19 cellular contexts compared by ENCODE assay signal in the genomic region with DNA sequence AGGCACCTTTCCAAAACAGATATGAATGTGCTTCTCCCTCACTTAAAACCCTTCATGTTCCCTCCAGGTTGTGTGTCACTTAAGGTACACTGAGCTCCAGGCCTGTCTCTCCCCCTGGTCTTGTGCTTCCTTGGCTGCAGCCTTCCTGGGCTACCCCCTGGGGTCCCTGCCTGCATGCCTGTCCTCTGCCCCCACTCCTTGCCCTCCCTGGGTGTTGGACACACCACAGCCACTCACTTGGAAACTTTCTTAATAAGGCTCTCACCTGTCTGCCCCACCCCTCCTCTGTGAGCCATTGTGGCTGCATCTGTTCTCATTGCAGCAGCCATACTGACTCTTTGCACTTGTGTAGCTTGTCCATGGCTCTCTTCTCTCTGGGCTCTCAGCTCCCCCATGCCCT.
"Had no signal": no experiment of that assay in that cellular context is flagged by ENCODE, and none has a peak within 500 bp of the region (broad histone marks: within the 10 kb centered on the region; RNA-seq: fewer than 3 reads in every experiment).

No MANE protein-coding gene starts in this region.

- H2AFZ ChIP-seq: neural progenitor cell had no signal

- H3K4me3 Mint-ChIP-seq: activated B cell treated with CpG ODN at 0.5 μM for 24 hours; activated CD4-positive, alpha-beta T cell treated with anti-CD3 and anti-CD28 coated beads for 36 hours; activated naive CD8-positive, alpha-beta T cell treated with anti-CD3 and anti-CD28 coated beads, Interleukin-2, amount 10 ng/mL, durations not matched to agents 7 days and 5 days; immature natural killer cell; neural progenitor cell; stimulated activated naive CD8-positive, alpha-beta T cell treated with anti-CD3 and anti-CD28 coated beads, Interleukin-15, Interleukin-2, amounts not matched to agents 100 ng/mL and 50 ng/mL, for 24 hours; T-helper 1 cell treated with Interleukin-12 subunit alpha and Interleukin-12 subunit beta and Interleukin-4 antibody, amounts not matched to agents 30 μg/mL and 1 μg/mL, for 36 hours had no signal

- H3K4me1 ChIP-seq: lower lobe of right lung, neural progenitor cell, vagina had no signal

- H3K27me3 Mint-ChIP-seq: activated B cell treated with CpG ODN at 0.5 μM for 24 hours; activated CD4-positive, alpha-beta T cell treated with anti-CD3 and anti-CD28 coated beads for 36 hours; activated naive CD8-positive, alpha-beta T cell treated with anti-CD3 and anti-CD28 coated beads, Interleukin-2, amount 10 ng/mL, durations not matched to agents 7 days and 5 days; naive thymus-derived CD8-positive, alpha-beta T cell; progenitor cell of endocrine pancreas; stimulated activated naive CD8-positive, alpha-beta T cell treated with anti-CD3 and anti-CD28 coated beads, Interleukin-15, Interleukin-2, amounts not matched to agents 100 ng/mL and 50 ng/mL, for 24 hours had no signal

- H3K27me3 ChIP-seq: neural progenitor cell, tibial nerve, vagina had no signal

- H3K4me2 ChIP-seq: neural progenitor cell had no signal

- H3K4me1 Mint-ChIP-seq: activated CD4-positive, alpha-beta T cell treated with anti-CD3 and anti-CD28 coated beads for 36 hours had no signal

- H3K27ac Mint-ChIP-seq: activated B cell treated with CpG ODN at 0.5 μM for 24 hours; activated CD4-positive, alpha-beta T cell treated with anti-CD3 and anti-CD28 coated beads for 36 hours; activated naive CD8-positive, alpha-beta T cell treated with anti-CD3 and anti-CD28 coated beads, Interleukin-2, amount 10 ng/mL, durations not matched to agents 7 days and 5 days; neural progenitor cell; progenitor cell of endocrine pancreas; stimulated activated naive CD8-positive, alpha-beta T cell treated with anti-CD3 and anti-CD28 coated beads, Interleukin-15, Interleukin-2, amounts not matched to agents 100 ng/mL and 50 ng/mL, for 24 hours; T-helper 1 cell treated with Interleukin-12 subunit alpha and Interleukin-12 subunit beta and Interleukin-4 antibody, amounts not matched to agents 30 μg/mL and 1 μg/mL, for 36 hours had no signal

- DNase-seq: activated B cell treated with CpG ODN at 0.5 μM for 24 hours; activated CD4-positive, alpha-beta T cell treated with anti-CD3 and anti-CD28 coated beads for 36 hours; activated CD4-positive, alpha-beta T cell treated with anti-CD3 and anti-CD28 coated beads, Interleukin-2, amount 50 U/mL, for 4 hours; activated naive CD8-positive, alpha-beta T cell treated with anti-CD3 and anti-CD28 coated beads, Interleukin-2, amount 10 ng/mL, durations not matched to agents 7 days and 5 days; erythroblast; foreskin fibroblast; immature natural killer cell; lower lobe of right lung; naive thymus-derived CD8-positive, alpha-beta T cell; retina; stimulated activated CD4-positive, alpha-beta T cell treated with anti-CD3 and anti-CD28 coated beads, Interleukin-2, amount 100 ng/mL, for 48 hours; T1000 had no signal

- H3K27ac ChIP-seq: lower lobe of right lung, neural progenitor cell, tibial nerve, vagina had no signal

- H3K9me3 ChIP-seq: lower lobe of right lung, tibial nerve, vagina had no signal

- H3K9me3 Mint-ChIP-seq: activated B cell treated with CpG ODN at 0.5 μM for 24 hours; activated naive CD8-positive, alpha-beta T cell treated with anti-CD3 and anti-CD28 coated beads, Interleukin-2, amount 10 ng/mL, durations not matched to agents 7 days and 5 days; naive thymus-derived CD8-positive, alpha-beta T cell; neural progenitor cell; stimulated activated naive CD8-positive, alpha-beta T cell treated with anti-CD3 and anti-CD28 coated beads, Interleukin-15, Interleukin-2, amounts not matched to agents 100 ng/mL and 50 ng/mL, for 24 hours; T-helper 1 cell treated with Interleukin-12 subunit alpha and Interleukin-12 subunit beta and Interleukin-4 antibody, amounts not matched to agents 30 μg/mL and 1 μg/mL, for 36 hours had no signal

- H3K9ac ChIP-seq: neural progenitor cell had no signal

- ATAC-seq: activated CD4-positive, alpha-beta T cell treated with anti-CD3 and anti-CD28 coated beads for 36 hours; left lobe of liver; lower lobe of right lung; naive thymus-derived CD8-positive, alpha-beta T cell had no signal
